Comparison of ENCODE assay signal across 18 cellular contexts in genomic region chrX:100658936-100659335, GRCh38. TPM values are rescaled to one million over a fixed set of nuclear protein-coding genes. Genes with fewer than 3 reads are reported as not detected.
DNase-seq lines count a peak whose midpoint lies in the region; ATAC-seq and TF ChIP-seq lines count a peak whose summit lies in the region.
"Had no signal": no experiment of that assay in that cellular context is flagged by ENCODE, and none has a peak within 500 bp of the region (broad histone marks: within the 10 kb centered on the region; RNA-seq: fewer than 3 reads in every experiment).

No MANE protein-coding gene starts in this region.

- H3K4me1 ChIP-seq in muscle layer of duodenum (ENCODE audit: control insufficient read depth in 1 of 2, insufficient read depth in 2 of 2, low read length in 2 of 2) (no peaks in the 10 kb centered on the region), neural progenitor cell (no peaks in the 10 kb centered on the region), gastrocnemius medialis (no peaks in the 10 kb centered on the region)

- H3K4me2 ChIP-seq in neural progenitor cell = no peak overlapping the region

- H3K4me3 ChIP-seq in muscle layer of duodenum (ENCODE audit: low read depth in 1 of 2, low read length in 2 of 2) = no peak overlapping the region
- no peak overlapping the region for H3K4me3 ChIP-seq in neural progenitor cell
- H3K4me3 ChIP-seq in gastrocnemius medialis = no peak overlapping the region

- no peak overlapping the region for H3K4me3 Mint-ChIP-seq in neural progenitor cell
- H3K4me3 Mint-ChIP-seq: activated CD8-positive, alpha-beta T cell treated with anti-CD3 and anti-CD28 coated beads, Interleukin-2, amount 10 ng/mL, durations not matched to agents 7 days and 5 days; activated naive CD8-positive, alpha-beta T cell treated with anti-CD3 and anti-CD28 coated beads, Interleukin-2, amount 50 U/mL, for 24 hours; natural killer cell treated with Interleukin-12 subunit alpha and Interleukin-12 subunit beta and Interleukin-15 and Interleukin-18, amount 100 ng/mL, for 72 hours; stimulated activated naive CD8-positive, alpha-beta T cell treated with anti-CD3 and anti-CD28 coated beads, Interleukin-15, Interleukin-2, amounts not matched to agents 100 ng/mL and 50 ng/mL, for 24 hours had no signal

- no peak for TF ChIP-seq POLR2A in gastrocnemius medialis (IDR thresholded peaks at IDR 0.05)

- no peaks in the 10 kb centered on the region for H4K20me1 ChIP-seq in neural progenitor cell (ENCODE audit: low read depth)

- no peaks in the 10 kb centered on the region for H3F3A ChIP-seq in neural progenitor cell (ENCODE audit: low read depth)

- H3K9me3 ChIP-seq in muscle layer of duodenum (ENCODE audit: control insufficient read depth in 1 of 2, low read length in 2 of 2) (no peaks in the 10 kb centered on the region), neural progenitor cell (ENCODE audit: low read depth) (no peaks in the 10 kb centered on the region), gastrocnemius medialis (no peaks in the 10 kb centered on the region)

- no peaks in the 10 kb centered on the region for H3K9me3 Mint-ChIP-seq in neural progenitor cell
- H3K9me3 Mint-ChIP-seq: activated naive CD8-positive, alpha-beta T cell treated with anti-CD3 and anti-CD28 coated beads, Interleukin-2, amount 50 U/mL, for 24 hours; natural killer cell treated with Interleukin-12 subunit alpha and Interleukin-12 subunit beta and Interleukin-15 and Interleukin-18, amount 100 ng/mL, for 72 hours; stimulated activated naive CD8-positive, alpha-beta T cell treated with anti-CD3 and anti-CD28 coated beads, Interleukin-15, Interleukin-2, amounts not matched to agents 100 ng/mL and 50 ng/mL, for 24 hours had no signal

- no peak overlapping the region for H2AFZ ChIP-seq in neural progenitor cell (replicated peaks)

- in situ Hi-C loops in gastrocnemius medialis (cut with MboI; ENCODE audit: low sequenced_read_pairs in 4 of 4) = no loop called here

- peak; percentile 85 for ATAC-seq in esophagus mucosa
- no peak for ATAC-seq in HG02852 (IDR thresholded peaks at IDR 0.05; ENCODE audit: unreplicated experiment)
- ATAC-seq in gastrocnemius medialis = no peak
- ATAC-seq: activated CD8-positive, alpha-beta T cell treated with anti-CD3 and anti-CD28 coated beads, Interleukin-2, amount 10 ng/mL, durations not matched to agents 7 days and 5 days; activated naive CD8-positive, alpha-beta T cell treated with anti-CD3 and anti-CD28 coated beads, Interleukin-2, amount 50 U/mL, for 24 hours; natural killer cell treated with Interleukin-12 subunit alpha and Interleukin-12 subunit beta and Interleukin-15 and Interleukin-18, amount 100 ng/mL, for 72 hours had no signal

- no peaks in the 10 kb centered on the region for H3K36me3 ChIP-seq in muscle layer of duodenum (ENCODE audit: control insufficient read depth in 1 of 2, insufficient read depth in 2 of 2, low read length in 2 of 2)
- no peaks in the 10 kb centered on the region for H3K36me3 ChIP-seq in neural progenitor cell
- H3K36me3 ChIP-seq in gastrocnemius medialis = no peaks in the 10 kb centered on the region
- H3K36me3 ChIP-seq: WERI-Rb-1 had no signal

- H3K9ac ChIP-seq in neural progenitor cell = no peak overlapping the region

- H3K27ac ChIP-seq in C4-2B (peak overlapping the region; percentile 91; the same call in 1 of the 2 replicates), muscle layer of duodenum (ENCODE audit: low read length) (peak overlapping the region; percentile 45), neural progenitor cell (no peak overlapping the region), gastrocnemius medialis (no peak overlapping the region)
- H3K27ac ChIP-seq: WERI-Rb-1 had no signal

- peak; percentile 71 for DNase-seq in NCI-H2171 treated with DMSO at 0.1 percent for 48 hours (lab: John Stamatoyannopoulos, UW)
- no peak for DNase-seq in neural progenitor cell (ENCODE audit: low spot score)
- no peak for DNase-seq in gastrocnemius medialis
- DNase-seq in GOT3 (lab: John Stamatoyannopoulos, UW) = no peak
- DNase-seq: activated CD8-positive, alpha-beta T cell treated with anti-CD3 and anti-CD28 coated beads, Interleukin-2, amount 10 ng/mL, durations not matched to agents 7 days and 5 days; activated naive CD8-positive, alpha-beta T cell treated with anti-CD3 and anti-CD28 coated beads, Interleukin-2, amount 50 U/mL, for 24 hours; caudate nucleus; mammary epithelial cell; NCI-H187; SHP77; T-helper 1 cell; WERI-Rb-1 had no signal

- H3K27me3 ChIP-seq in muscle layer of duodenum (ENCODE audit: low read depth, low read length) = no peaks in the 10 kb centered on the region
- H3K27me3 ChIP-seq in neural progenitor cell = no peaks in the 10 kb centered on the region
- no peaks in the 10 kb centered on the region for H3K27me3 ChIP-seq in gastrocnemius medialis

- H3K4me1 Mint-ChIP-seq in neural progenitor cell = peaks cover 4% of the 10 kb centered on the region
- H3K4me1 Mint-ChIP-seq: activated naive CD8-positive, alpha-beta T cell treated with anti-CD3 and anti-CD28 coated beads, Interleukin-2, amount 50 U/mL, for 24 hours had no signal

- intact Hi-C loops in gastrocnemius medialis (cut with DNase I; ENCODE audit: low total_unique reads) = no loop called here

- no peak for TF ChIP-seq CTCF in C4-2B (conservative IDR thresholded peaks at IDR 0.05)
- TF ChIP-seq CTCF in neural progenitor cell (IDR thresholded peaks at IDR 0.05) = no peak
- no peak for TF ChIP-seq CTCF in gastrocnemius medialis (IDR thresholded peaks at IDR 0.05 in 4 of 5, conservative IDR thresholded peaks at IDR 0.05 in 1 of 5)

- H3K27me3 Mint-ChIP-seq in neural progenitor cell (ENCODE audit: insufficient read depth, low read depth) = no peaks in the 10 kb centered on the region

- no peaks in the 10 kb centered on the region for H3K79me2 ChIP-seq in neural progenitor cell (ENCODE audit: low read depth)

- no peak overlapping the region for H3K27ac Mint-ChIP-seq in neural progenitor cell
- H3K27ac Mint-ChIP-seq: activated CD8-positive, alpha-beta T cell treated with anti-CD3 and anti-CD28 coated beads, Interleukin-2, amount 10 ng/mL, durations not matched to agents 7 days and 5 days; activated naive CD8-positive, alpha-beta T cell treated with anti-CD3 and anti-CD28 coated beads, Interleukin-2, amount 50 U/mL, for 24 hours; natural killer cell treated with Interleukin-12 subunit alpha and Interleukin-12 subunit beta and Interleukin-15 and Interleukin-18, amount 100 ng/mL, for 72 hours; stimulated activated naive CD8-positive, alpha-beta T cell treated with anti-CD3 and anti-CD28 coated beads, Interleukin-15, Interleukin-2, amounts not matched to agents 100 ng/mL and 50 ng/mL, for 24 hours had no signal

- no peaks in the 10 kb centered on the region for H3K36me3 Mint-ChIP-seq in neural progenitor cell
- H3K36me3 Mint-ChIP-seq: natural killer cell treated with Interleukin-12 subunit alpha and Interleukin-12 subunit beta and Interleukin-15 and Interleukin-18, amount 100 ng/mL, for 72 hours had no signal

RNA-seq across cellular contexts. Expression of gene SRPX2, which starts 14.9 kb away (rescaled TPM):
- total RNA-seq in esophagus mucosa = 18.9 TPM
- total RNA-seq in neural progenitor cell (ENCODE audit: low replicate concordance) = 0.11 TPM in 1 of 2 replicates, not detected in the other
- 10 to 100 TPM in 3 of 4 donors, 1 to 10 TPM in 1; 2.4 to 16.6 (median 15.2) TPM for total RNA-seq in gastrocnemius medialis
- total RNA-seq: activated CD8-positive, alpha-beta T cell treated with anti-CD3 and anti-CD28 coated beads, Interleukin-2, amount 10 ng/mL, durations not matched to agents 7 days and 5 days; natural killer cell treated with Interleukin-12 subunit alpha and Interleukin-12 subunit beta and Interleukin-15 and Interleukin-18, amount 100 ng/mL, for 72 hours had no signal

RNA-seq across cellular contexts. Expression of gene TSPAN6, which starts 22.3 kb away (rescaled TPM):
- total RNA-seq in esophagus mucosa (36.4 TPM), neural progenitor cell (ENCODE audit: low replicate concordance) (138 and 205 TPM in 2 replicates), gastrocnemius medialis (1 to 10 TPM; 2.5 to 5.9 (median 3.1) TPM)
- total RNA-seq: activated CD8-positive, alpha-beta T cell treated with anti-CD3 and anti-CD28 coated beads, Interleukin-2, amount 10 ng/mL, durations not matched to agents 7 days and 5 days; natural killer cell treated with Interleukin-12 subunit alpha and Interleukin-12 subunit beta and Interleukin-15 and Interleukin-18, amount 100 ng/mL, for 72 hours had no signal

Comparison
In these comparisons a context has a peak if more than half of its experiments do, and no peak if none do; other contexts are left out.
1. H3K27ac ChIP-seq: peak in C4-2B (single experiment) and muscle layer of duodenum (single experiment); none in neural progenitor cell (single experiment) and gastrocnemius medialis (0 of 4).